In genomic region chr7:123602648-123603047, GRCh38 we compare ENCODE assay signal across 24 cellular contexts. TPM values are rescaled to one million over a fixed set of nuclear protein-coding genes. Genes with fewer than 3 reads are reported as not detected.
"Had no signal": no experiment of that assay in that cellular context is flagged by ENCODE, and none has a peak within 500 bp of the region (broad histone marks: within the 10 kb centered on the region; RNA-seq: fewer than 3 reads in every experiment).

No MANE protein-coding gene starts in this region.

- H3K9me3 ChIP-seq: breast epithelium had no signal

- H3K4me3 ChIP-seq: breast epithelium had no signal

- H3K27ac ChIP-seq: breast epithelium had no signal

- ATAC-seq: activated CD8-positive, alpha-beta memory T cell treated with anti-CD3 and anti-CD28 coated beads, Interleukin-2, amount 10 ng/mL, durations not matched to agents 7 days and 5 days; PC-3; T-helper 17 cell; WTC11 had no signal

- DNase-seq: activated CD4-positive, alpha-beta T cell treated with anti-CD3 and anti-CD28 coated beads for 48 hours; activated CD4-positive, alpha-beta T cell treated with anti-CD3 and anti-CD28 coated beads, Interleukin-2, amount 50 U/mL, for 48 hours; activated CD4-positive, CD25-positive, alpha-beta regulatory T cell treated with anti-CD3 and anti-CD28 coated beads, Interleukin-2, amount 50 U/mL, for 72 hours; activated CD8-positive, alpha-beta memory T cell treated with anti-CD3 and anti-CD28 coated beads, Interleukin-2, amount 10 ng/mL, durations not matched to agents 7 days and 5 days; activated effector memory CD4-positive, alpha-beta T cell treated with Interleukin-2 at 50 U/mL for 16 hours; activated naive CD4-positive, alpha-beta T cell; activated T-cell treated with anti-CD3 and anti-CD28 coated beads, Interleukin-2, amount 50 U/mL, for 24 hours; aorta; KG1; NCI-H1048; NCI-H146; NCI-H187 treated with DMSO at 0.1 percent for 48 hours; NCI-H2081 treated with DMSO at 0.1 percent for 48 hours; NCI-H526; PC-3; SIG-M5; T-helper 17 cell; T-helper 9 cell had no signal

- H3K27me3 ChIP-seq: breast epithelium had no signal

- H3K4me1 ChIP-seq: breast epithelium had no signal

- H3K36me3 ChIP-seq: breast epithelium had no signal

RNA-seq across cellular contexts. Expression of gene ASB15, which starts 1.0 kb away (rescaled TPM):
- total RNA-seq: activated CD8-positive, alpha-beta memory T cell treated with anti-CD3 and anti-CD28 coated beads, Interleukin-2, amount 10 ng/mL, durations not matched to agents 7 days and 5 days; activated T-helper 1 cell treated with anti-CD3 and anti-CD28 coated beads, Interleukin-12 subunit alpha, Interleukin-12 subunit beta, Interleukin-2, Interleukin-4 antibody, amounts not matched to agents 30 ng/mL and 10 ng/mL and 1 ng/mL, durations not matched to agents 14 hours and 24 hours and 36 hours; aorta; LHCN-M2; M059J; NCI-H460; PC-3; T-helper 17 cell; WTC11 had no signal

RNA-seq across cellular contexts. Expression of gene LMOD2, which starts 53.0 kb away (rescaled TPM):
- total RNA-seq: activated CD8-positive, alpha-beta memory T cell treated with anti-CD3 and anti-CD28 coated beads, Interleukin-2, amount 10 ng/mL, durations not matched to agents 7 days and 5 days; activated T-helper 1 cell treated with anti-CD3 and anti-CD28 coated beads, Interleukin-12 subunit alpha, Interleukin-12 subunit beta, Interleukin-2, Interleukin-4 antibody, amounts not matched to agents 30 ng/mL and 10 ng/mL and 1 ng/mL, durations not matched to agents 14 hours and 24 hours and 36 hours; aorta; breast epithelium; LHCN-M2; M059J; NCI-H460; PC-3; T-helper 17 cell; WTC11 had no signal
